Comparison of ENCODE assay signal across 10 cellular contexts in the genomic region with DNA sequence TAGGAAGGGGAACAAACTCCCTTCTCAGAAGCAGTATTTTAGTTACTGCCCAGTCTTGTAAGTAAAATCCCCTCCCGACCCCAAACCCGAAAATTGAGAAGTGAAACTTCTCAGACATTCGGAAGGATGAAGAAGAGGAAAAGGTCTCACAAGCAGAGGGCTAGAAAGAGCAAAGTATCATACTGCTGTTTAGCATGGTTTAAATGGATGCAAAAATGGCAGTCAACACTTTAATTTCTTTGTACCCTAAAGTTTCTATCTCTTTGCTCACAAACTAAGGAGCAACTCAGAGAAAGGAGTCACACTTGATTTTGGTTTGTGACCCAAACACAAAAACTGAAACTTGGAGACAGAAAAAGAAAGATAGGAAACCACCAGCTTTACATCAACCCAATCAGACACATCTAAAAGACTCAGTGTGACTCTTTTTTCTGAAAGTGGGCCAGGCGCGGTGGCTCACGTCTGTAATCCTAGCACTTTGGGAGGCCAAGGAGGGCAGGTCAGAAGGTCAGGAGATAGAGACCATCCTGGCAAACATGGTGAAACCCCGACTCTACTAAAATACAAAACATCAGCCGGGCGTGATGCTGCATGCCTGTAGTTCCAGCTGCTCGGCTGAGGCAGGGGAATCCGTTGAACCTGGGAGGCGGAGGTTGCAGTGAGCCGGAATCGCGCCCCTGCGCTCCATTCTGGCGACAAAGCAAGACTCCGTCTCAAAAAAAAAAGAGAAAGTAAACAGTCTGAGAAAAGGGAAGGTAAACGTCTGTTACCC.
DNase-seq lines count a peak whose midpoint lies in the region; ATAC-seq and TF ChIP-seq lines count a peak whose summit lies in the region.
"Had no signal": no experiment of that assay in that cellular context is flagged by ENCODE, and none has a peak within 500 bp of the region (broad histone marks: within the 10 kb centered on the region; RNA-seq: fewer than 3 reads in every experiment).

No MANE protein-coding gene starts in this region.

- peak overlapping the region; percentile 0 for H2AFZ ChIP-seq in parathyroid adenoma

- H3K4me2 ChIP-seq in parathyroid adenoma (ENCODE audit: low read length), result no peak overlapping the region

- peaks cover 12 to 20% (median 17%) of the 10 kb centered on the region in 3 donors for H3K4me1 Mint-ChIP-seq in IgD-negative memory B cell

- no peaks in the 10 kb centered on the region for H3K36me3 ChIP-seq in parathyroid adenoma (ENCODE audit: control insufficient read depth, insufficient read depth, low read length)

- TF ChIP-seq CTCF in parathyroid adenoma (IDR thresholded peaks at IDR 0.05), result no peak

- no peaks in the 10 kb centered on the region for H3K9me3 Mint-ChIP-seq in IgD-negative memory B cell
- H3K9me3 Mint-ChIP-seq: natural killer cell treated with Interleukin-12 subunit alpha and Interleukin-12 subunit beta and Interleukin-15 and Interleukin-18, amount 100 ng/mL, for 72 hours had no signal

- H3K9me3 ChIP-seq in parathyroid adenoma (ENCODE audit: control insufficient read depth, low read length), result no peaks in the 10 kb centered on the region

- no peaks in the 10 kb centered on the region for H3K36me3 Mint-ChIP-seq in IgD-negative memory B cell
- H3K36me3 Mint-ChIP-seq: natural killer cell treated with Interleukin-12 subunit alpha and Interleukin-12 subunit beta and Interleukin-15 and Interleukin-18, amount 100 ng/mL, for 72 hours had no signal

- ATAC-seq in HG02588 (IDR thresholded peaks at IDR 0.05; ENCODE audit: unreplicated experiment), result peak; percentile 73
- ATAC-seq: natural killer cell treated with Interleukin-12 subunit alpha and Interleukin-12 subunit beta and Interleukin-15 and Interleukin-18, amount 100 ng/mL, for 72 hours; SK-N-SH treated with all-trans-retinoic acid at 6 μM for 48 hours had no signal

- no peaks in the 10 kb centered on the region for H3K79me2 ChIP-seq in parathyroid adenoma

- H3K4me3 ChIP-seq in parathyroid adenoma (ENCODE audit: low read depth, low read length), result no peak overlapping the region

- no peak overlapping the region for H3K9ac ChIP-seq in parathyroid adenoma

- DNase-seq in NCI-H2227 (lab: John Stamatoyannopoulos, UW; ENCODE audit: unreplicated experiment), result peak; percentile 8
- DNase-seq in NCI-H2227 treated with DMSO at 0.1 percent for 48 hours (lab: John Stamatoyannopoulos, UW), result no peak
- no peak for DNase-seq in activated CD4-positive, CD25-positive, alpha-beta regulatory T cell (lab: John Stamatoyannopoulos, UW)
- no peak for DNase-seq in HT-29 (ENCODE audit: low spot score)
- DNase-seq in islet precursor cell, result no peak

- H3K27me3 ChIP-seq in parathyroid adenoma (ENCODE audit: control insufficient read depth, insufficient read depth, low read length), result no peaks in the 10 kb centered on the region

- H3K27ac ChIP-seq in parathyroid adenoma, result no peak overlapping the region

- no peaks in the 10 kb centered on the region for H3K4me1 ChIP-seq in parathyroid adenoma

- no peaks in the 10 kb centered on the region for H3K27me3 Mint-ChIP-seq in IgD-negative memory B cell

- H3K4me3 Mint-ChIP-seq in IgD-negative memory B cell, result peak overlapping the region; percentile 84 to 97 (median 91)
- H3K4me3 Mint-ChIP-seq: natural killer cell treated with Interleukin-12 subunit alpha and Interleukin-12 subunit beta and Interleukin-15 and Interleukin-18, amount 100 ng/mL, for 72 hours had no signal

- peak overlapping the region in 2 of 3 donors; percentile 58 to 81 for H3K27ac Mint-ChIP-seq in IgD-negative memory B cell
- H3K27ac Mint-ChIP-seq: natural killer cell treated with Interleukin-12 subunit alpha and Interleukin-12 subunit beta and Interleukin-15 and Interleukin-18, amount 100 ng/mL, for 72 hours had no signal
